10 cellular contexts compared by ENCODE assay signal in genomic region chr5:134435525-134435924, GRCh38. TPM values are rescaled to one million over a fixed set of nuclear protein-coding genes. Genes with fewer than 3 reads are reported as not detected.
A peak's percentile ranks its signal among the peaks of the same experiment; 100 is the strongest.
DNase-seq lines count a peak whose midpoint lies in the region; ATAC-seq, FAIRE-seq and TF ChIP-seq lines count a peak whose summit lies in the region.
"Had no signal": no experiment of that assay in that cellular context is flagged by ENCODE, and none has a peak within 500 bp of the region (broad histone marks: within the 10 kb centered on the region; RNA-seq: fewer than 3 reads in every experiment).

No MANE protein-coding gene starts in this region.

- H3K4me3 ChIP-seq in RWPE2 (ENCODE audit: severe bottlenecking) (no peak overlapping the region), kidney (ENCODE audit: low read length in 2 of 2) (no peak overlapping the region)

- peak; percentile 62 for ATAC-seq in RWPE2 (ENCODE audit: low read depth)

- H3K27ac ChIP-seq in RWPE2 (ENCODE audit: poor library complexity, severe bottlenecking) = peak overlapping the region; percentile 97
- H3K27ac ChIP-seq in kidney (ENCODE audit: low read depth in 2 of 2, low read length in 2 of 2) = no peak overlapping the region
- H3K27ac ChIP-seq: HL-60 had no signal

- TF ChIP-seq POLR2A in GM12891 (IDR thresholded peaks at IDR 0.05; ENCODE audit: low read depth, low read length) = no peak

- no peak for FAIRE-seq in kidney (lab: Jason Lieb, UNC)
- FAIRE-seq in GM12891 (lab: Jason Lieb, UNC) = no peak
- FAIRE-seq: D721Med had no signal

- intact Hi-C loops in kidney (cut with DNase I) = no loop called here

- no peak overlapping the region for H3K9ac ChIP-seq in kidney (ENCODE audit: low read length in 2 of 2)

- H3K4me1 ChIP-seq in RWPE2 (ENCODE audit: insufficient read depth, poor library complexity, severe bottlenecking) (peaks cover 52% of the 10 kb centered on the region), kidney (ENCODE audit: control insufficient read depth in 1 of 2, insufficient read depth in 1 of 2, low read depth in 1 of 2, low read length in 2 of 2) (peaks cover 27 to 30% of the 10 kb centered on the region in 2 donors)

- H3K27me3 ChIP-seq in RWPE2 (ENCODE audit: insufficient read depth, poor library complexity, severe bottlenecking) = no peaks in the 10 kb centered on the region

- TF ChIP-seq CTCF in RWPE2 (IDR thresholded peaks at IDR 0.05; ENCODE audit: poor library complexity, severe bottlenecking) (no peak), kidney (IDR thresholded peaks at IDR 0.05; ENCODE audit: borderline replicate concordance, extremely low read depth, insufficient read depth) (no peak)

- H3K36me3 ChIP-seq in RWPE2 (ENCODE audit: low read depth) (no peaks in the 10 kb centered on the region), kidney (ENCODE audit: control insufficient read depth in 1 of 2, insufficient read depth in 2 of 2, low read length in 2 of 2) (no peaks in the 10 kb centered on the region)

- H3K9me3 ChIP-seq in RWPE2 (ENCODE audit: severe bottlenecking) (no peaks in the 10 kb centered on the region), kidney (ENCODE audit: control insufficient read depth in 1 of 2, low read length in 2 of 2) (no peaks in the 10 kb centered on the region)

- DNase-seq in stimulated activated CD4-positive, alpha-beta T cell treated with anti-CD3 and anti-CD28 coated beads, Interleukin-1b, Interleukin-23, amount 100 ng/mL, for 48 hours = peak; percentile 71
- DNase-seq in stimulated activated CD4-positive, alpha-beta T cell treated with anti-CD3 and anti-CD28 coated beads, Interleukin-4, amount 100 ng/mL, for 24 hours = no peak
- peak; percentile 88 for DNase-seq in RWPE2 (ENCODE audit: low spot score)
- peak; percentile 87 for DNase-seq in islet precursor cell
- no peak for DNase-seq in kidney
- no peak for DNase-seq in NCI-H128 (lab: John Stamatoyannopoulos, UW; ENCODE audit: unreplicated experiment)
- DNase-seq in COLO829 (ENCODE audit: low spot score) = no peak
- DNase-seq in GM12891 (ENCODE audit: insufficient read length, low spot score) = no peak

TF ChIP-seq in GM12891, 5 proteins besides CTCF, POLR2A, EP300 and RAD21:
- no peak for TF ChIP-seq PAX5 (IDR thresholded peaks at IDR 0.05; ENCODE audit: insufficient read depth, low read length, severe bottlenecking)
- no peak for TF ChIP-seq POLR2AphosphoS5 (IDR thresholded peaks at IDR 0.05; ENCODE audit: low read depth, low read length)
- TF ChIP-seq TAF1 (IDR thresholded peaks at IDR 0.05; ENCODE audit: low read depth, low read length) = no peak
- no peak for TF ChIP-seq POU2F2 (IDR thresholded peaks at IDR 0.05; ENCODE audit: low read depth, low read length)
- no peak for TF ChIP-seq SPI1 (IDR thresholded peaks at IDR 0.05; ENCODE audit: low read depth, low read length)

RNA-seq across cellular contexts. Expression of gene CDKN2AIPNL, which starts 23.8 kb away (rescaled TPM):
- 19.0 TPM for total RNA-seq in kidney
- polyA plus RNA-seq in kidney (ENCODE audit: insufficient read depth, low read depth, low replicate concordance) = 38.2 TPM
- 27.0 TPM for polyA plus RNA-seq in GM12891 (2012; ENCODE audit: low read depth, missing spikeins)

Comparison
In these comparisons a context has a peak if more than half of its experiments do, and no peak if none do; other contexts are left out.
1. DNase-seq: peak in stimulated activated CD4-positive, alpha-beta T cell treated with anti-CD3 and anti-CD28 coated beads, Interleukin-1b, Interleukin-23, amount 100 ng/mL, for 48 hours (single experiment), RWPE2 (single experiment) and islet precursor cell (single experiment); none in stimulated activated CD4-positive, alpha-beta T cell treated with anti-CD3 and anti-CD28 coated beads, Interleukin-4, amount 100 ng/mL, for 24 hours (single experiment), kidney (single experiment), NCI-H128 (single experiment), COLO829 (single experiment) and GM12891 (single experiment).